In genomic region chr13:112587767-112588489, GRCh38 we compare ENCODE assay signal across 8 cellular contexts. TPM values are rescaled to one million over a fixed set of nuclear protein-coding genes. Genes with fewer than 3 reads are reported as not detected.
A peak's percentile ranks its signal among the peaks of the same experiment; 100 is the strongest.
DNase-seq lines count a peak whose midpoint lies in the region; ATAC-seq, FAIRE-seq and TF ChIP-seq lines count a peak whose summit lies in the region.

Gene TUBGCP3 (minus strand): TSS chr13:112588153. CDS start chr13:112587980, 173 bp downstream.

- peak within 1 kb of the TSS; percentile 100 for H3K27ac ChIP-seq in A549
- H3K27ac ChIP-seq in breast epithelium: peak within 1 kb of the TSS; percentile 93 to 97
- H3K27ac ChIP-seq in smooth muscle cell (ENCODE audit: low read depth): peak within 1 kb of the TSS; percentile 86

- H2AFZ ChIP-seq in smooth muscle cell (ENCODE audit: low read depth): peak within 1 kb of the TSS; percentile 95

- POLR2A ChIA-PET in A549 (lab: Yijun Ruan, JAX): interaction anchor here (2.0 kb wide), 1 partner anchor 19 kb away, joined by 4 read pairs; no protein-coding TSS in a partner anchor

- peaks cover 19% of the 10 kb centered on the region for H3F3A ChIP-seq in smooth muscle cell (ENCODE audit: low read depth)

- peaks cover 29% of the 10 kb centered on the region for H3K79me2 ChIP-seq in smooth muscle cell (ENCODE audit: low read depth)

- peaks cover 8% of the 10 kb centered on the region; the same call in 1 of the 3 replicates for H3K4me1 ChIP-seq in A549
- peaks cover 0 to 9% of the 10 kb centered on the region in 2 donors for H3K4me1 ChIP-seq in breast epithelium
- H3K4me1 ChIP-seq in smooth muscle cell (ENCODE audit: low read depth): peaks cover 13% of the 10 kb centered on the region

- no peaks in the 10 kb centered on the region for H3K9me3 ChIP-seq in A549
- H3K9me3 ChIP-seq in breast epithelium: no peaks in the 10 kb centered on the region
- H3K9me3 ChIP-seq in smooth muscle cell (replicated peaks; ENCODE audit: low read depth): no peaks in the 10 kb centered on the region

- WGBS in A549 (ENCODE audit: missing lambda C conversion rate): 4% methylated on average over 4 of the region's 77 CpGs
- whole genome bisulfite sequencing in smooth muscle cell (ENCODE audit: low lambda C conversion rate): 1% methylated on average over 76 of the region's 77 CpGs

- H3K36me3 ChIP-seq in breast epithelium: no peaks in the 10 kb centered on the region
- no peaks in the 10 kb centered on the region for H3K36me3 ChIP-seq in smooth muscle cell (ENCODE audit: low read depth)

- peaks cover 8% of the 10 kb centered on the region for H4K20me1 ChIP-seq in smooth muscle cell (ENCODE audit: low read depth)

- CTCF ChIA-PET in A549 (lab: Yijun Ruan, JAX): interaction anchor here (0.6 kb wide), 1 partner anchor 17 kb away, joined by 3 read pairs; no protein-coding TSS in a partner anchor

- H3K27me3 ChIP-seq in breast epithelium: no peaks in the 10 kb centered on the region
- no peaks in the 10 kb centered on the region for H3K27me3 ChIP-seq in smooth muscle cell (ENCODE audit: low read depth)

- TF ChIP-seq CTCF in A549 (IDR thresholded peaks at IDR 0.05) (no peak), WI38 (IDR thresholded peaks at IDR 0.05; ENCODE audit: low read depth, low read length) (no peak), breast epithelium (IDR thresholded peaks at IDR 0.05) (peak; percentile 7 to 37 (median 13)), smooth muscle cell (IDR thresholded peaks at IDR 0.05; ENCODE audit: borderline replicate concordance, insufficient read depth, poor library complexity, severe bottlenecking) (no peak)

- H3K4me3 ChIP-seq in A549 (peak within 1 kb of the TSS; percentile 100), WI38 (ENCODE audit: low read depth, low read length) (peak within 1 kb of the TSS; percentile 92), breast epithelium (peak within 1 kb of the TSS; percentile 83 to 99 (median 94)), smooth muscle cell (peak within 1 kb of the TSS; percentile 96)

- H3K4me2 ChIP-seq in A549: peak within 1 kb of the TSS; percentile 96
- peak within 1 kb of the TSS; percentile 98 for H3K4me2 ChIP-seq in smooth muscle cell

- no peak for FAIRE-seq in A549 (lab: Jason Lieb, UNC)

- intact Hi-C loops in breast epithelium (cut with DNase I; ENCODE audit: low total_unique reads): no loop called here

- TF ChIP-seq EP300 in A549 (IDR thresholded peaks at IDR 0.05): no peak

- TF ChIP-seq RAD21 in A549 (conservative IDR thresholded peaks at IDR 0.05 in 1 of 2, IDR thresholded peaks at IDR 0.05 in 1 of 2): no peak

- peak within 1 kb of the TSS; percentile 89 for H3K9ac ChIP-seq in smooth muscle cell (ENCODE audit: low read depth)

- ATAC-seq in A549 (peak; percentile 93 to 96), GM18520 (IDR thresholded peaks at IDR 0.05; ENCODE audit: unreplicated experiment) (peak; percentile 74), HG03045 (IDR thresholded peaks at IDR 0.05; ENCODE audit: unreplicated experiment) (peak; percentile 81)

- TF ChIP-seq POLR2A in A549 (IDR thresholded peaks at IDR 0.05; ENCODE audit: low read length): peak; percentile 69
- TF ChIP-seq POLR2A in breast epithelium (IDR thresholded peaks at IDR 0.05): no peak

- DNase-seq in A549 (ENCODE audit: low read depth in 1 of 2, low spot score in 1 of 2) (peak; percentile 78 to 82), NCI-H2171 (lab: John Stamatoyannopoulos, UW) (peak; percentile 80), breast epithelium (ENCODE audit: low spot score in 2 of 2) (peak; percentile 53 to 80), iPS-NIHi7 (ENCODE audit: extremely low spot score) (peak; percentile 92), smooth muscle cell (lab: John Stamatoyannopoulos, UW; ENCODE audit: unreplicated experiment) (peak; percentile 50)

TF ChIP-seq in A549, 52 proteins besides CTCF, POLR2A, EP300 and RAD21:
- TF ChIP-seq JUN (IDR thresholded peaks at IDR 0.05) (peak in 1 of 2 experiments; percentile 79; a peak in 4 of 5 replicates), CBX8 (IDR thresholded peaks at IDR 0.05) (no peak), HOXB5 (CRISPR knock-in tag; IDR thresholded peaks at IDR 0.05) (0 out of 2 replicates have a peak, but pooled peaks have one; percentile 26), MAZ (IDR thresholded peaks at IDR 0.05; ENCODE audit: borderline replicate concordance, low read depth, low read length) (no peak), BCL3 (IDR thresholded peaks at IDR 0.05) (peak; percentile 62; the same call in 1 of the 3 replicates), HOXB13 (CRISPR knock-in tag; IDR thresholded peaks at IDR 0.05; ENCODE audit: low read depth) (peak; percentile 92), POLR2AphosphoS2 (conservative IDR thresholded peaks at IDR 0.05; ENCODE audit: low read length) (no peak), KDM1A (IDR thresholded peaks at IDR 0.05; ENCODE audit: low read depth) (no peak), EHF (CRISPR knock-in tag; IDR thresholded peaks at IDR 0.05) (peak; percentile 73), HDAC2 (IDR thresholded peaks at IDR 0.05) (no peak), RNF2 (IDR thresholded peaks at IDR 0.05; ENCODE audit: borderline replicate concordance, low read depth) (no peak), PHF8 (IDR thresholded peaks at IDR 0.05; ENCODE audit: borderline replicate concordance, low read depth) (peak; percentile 9; the same call in 1 of the 2 replicates), MAX (IDR thresholded peaks at IDR 0.05) (peak; percentile 97), HOXA7 (CRISPR knock-in tag; IDR thresholded peaks at IDR 0.05) (no peak), HEYL (CRISPR knock-in tag; IDR thresholded peaks at IDR 0.05) (no peak), HMGXB4 (CRISPR knock-in tag; IDR thresholded peaks at IDR 0.05; ENCODE audit: borderline replicate concordance) (0 out of 2 replicates have a peak, but pooled peaks have one; percentile 37), E2F6 (IDR thresholded peaks at IDR 0.05; ENCODE audit: borderline replicate concordance, low read depth) (peak; percentile 95), KDM5A (IDR thresholded peaks at IDR 0.05) (peak; percentile 61; the same call in 1 of the 2 replicates)

RNA-seq across cellular contexts. Expression of gene TUBGCP3, which starts in this region (rescaled TPM):
- polyA plus RNA-seq in A549 (2011; rRNA removed): 21.3 and 25.7 TPM in 2 replicates
- 20.4 and 25.3 TPM in 2 replicates for polyA plus RNA-seq in A549 (2012; cell fraction: cytosol; rRNA removed)
- polyA plus RNA-seq in A549 (2012; cell fraction: nucleus; rRNA removed): 33.9 and 38.8 TPM in 2 replicates
- 15.9 to 16.6 TPM (median 16.1 TPM) in 3 replicates for polyA plus RNA-seq in A549 (2017; fragmentation: RNase III; extraction: RNeasy Plus Mini Kit Qiagen cat#74134 plus additional on column Dnase treatment)
- polyA minus RNA-seq in A549 (2011; rRNA and poly(A)+ RNA removed): 31.9 and 34.8 TPM in 2 replicates
- total RNA-seq in breast epithelium: 10 to 100 TPM; 32.0 to 34.5 (median 32.1) TPM
- total RNA-seq in smooth muscle cell: 11.6 and 12.4 TPM in 2 replicates
- 9.4 and 9.6 TPM in 2 replicates for polyA plus RNA-seq in smooth muscle cell

Comparison
In these comparisons a context has a peak if more than half of its experiments do, and no peak if none do; other contexts are left out.
1. Peak in every context shown above with its lines: DNase-seq, ATAC-seq, H3K4me3 ChIP-seq and H3K27ac ChIP-seq.
2. CTCF ChIP-seq: peak in breast epithelium (3 of 3); none in A549 (single experiment), WI38 (single experiment) and smooth muscle cell (single experiment).